Comparison of ENCODE assay signal across 8 cellular contexts in genomic region chr3:48232734-48233133, GRCh38. TPM values are rescaled to one million over a fixed set of nuclear protein-coding genes. Genes with fewer than 3 reads are reported as not detected.
DNase-seq lines count a peak whose midpoint lies in the region; ATAC-seq and TF ChIP-seq lines count a peak whose summit lies in the region.

No MANE protein-coding gene starts in this region.

- intact Hi-C loops in posterior cingulate gyrus (cut with DNase I), result loop anchor here (2.0 to 5.0 kb wide), 2 partner anchors 40 to 204 kb away; no protein-coding TSS in a partner anchor

- peak; percentile 53 for ATAC-seq in GM18868 (IDR thresholded peaks at IDR 0.05; ENCODE audit: unreplicated experiment)

- CTCF ChIA-PET in AG04450 (lab: Charles Lee), result interaction anchor here (3.6 kb wide), 1 partner anchor 203 kb away, joined by 27 read pairs; no protein-coding TSS in a partner anchor

- H3K4me3 ChIP-seq in AG04450 (ENCODE audit: low read depth, low read length), result no peak overlapping the region

- H3K9me3 ChIP-seq in AG04450 (ENCODE audit: control insufficient read depth, insufficient read depth, low read length), result no peaks in the 10 kb centered on the region

- DNase-seq in AG04450 (ENCODE audit: low read depth, low spot score), result no peak
- peak; percentile 80 for DNase-seq in SHP77 treated with DMSO at 0.1 percent for 48 hours (lab: John Stamatoyannopoulos, UW)
- DNase-seq in activated naive CD4-positive, alpha-beta T cell (lab: John Stamatoyannopoulos, UW), result peak in 3 of 4 experiments; percentile 11 to 33 (median 16)
- DNase-seq in globus pallidus (ENCODE audit: low spot score), result peak; percentile 81
- peak; percentile 67 to 97 (median 84) for DNase-seq in posterior cingulate gyrus
- peak; percentile 60 for DNase-seq in ureter (ENCODE audit: low spot score)

- TF ChIP-seq CTCF in AG04450 (IDR thresholded peaks at IDR 0.05; ENCODE audit: low read depth, low read length) (peak; percentile 46), LNCAP (IDR thresholded peaks at IDR 0.05) (peak; percentile 63; the same call in 1 of the 2 replicates)

- no peaks in the 10 kb centered on the region for H3K27me3 ChIP-seq in AG04450 (ENCODE audit: control insufficient read depth, insufficient read depth, low read length)

- POLR2A ChIA-PET in AG04450 (lab: Yijun Ruan, JAX), result no interaction called here

- no peak overlapping the region for H3K27ac ChIP-seq in AG04450 (ENCODE audit: low read depth, low read length)

RNA-seq across cellular contexts. Expression of gene ZNF589, which starts 8.2 kb away (rescaled TPM):
- 3.3 TPM in 2 replicates for polyA plus RNA-seq in AG04450 (2011; rRNA removed)
- polyA minus RNA-seq in AG04450 (2011; rRNA and poly(A)+ RNA removed), result 3.4 TPM in 2 replicates
- 18.1 TPM for total RNA-seq in ureter

RNA-seq across cellular contexts. Expression of gene CAMP, which starts 9.4 kb away (rescaled TPM):
- not detected in 2 replicates for polyA plus RNA-seq in AG04450 (2011; rRNA removed)
- not detected in 2 replicates for polyA minus RNA-seq in AG04450 (2011; rRNA and poly(A)+ RNA removed)
- 2.0 TPM for total RNA-seq in ureter

RNA-seq across cellular contexts. Expression of gene CDC25A, which starts 44.5 kb away (rescaled TPM):
- 1.6 and 2.1 TPM in 2 replicates for polyA plus RNA-seq in AG04450 (2011; rRNA removed)
- polyA minus RNA-seq in AG04450 (2011; rRNA and poly(A)+ RNA removed), result 2.9 and 3.6 TPM in 2 replicates
- total RNA-seq in ureter, result 2.1 TPM
